ENCODE assay signal across 10 cellular contexts in genomic region chr18:51236225-51236624, GRCh38. TPM values are rescaled to one million over a fixed set of nuclear protein-coding genes. Genes with fewer than 3 reads are reported as not detected.
DNase-seq lines count a peak whose midpoint lies in the region; ATAC-seq, FAIRE-seq and TF ChIP-seq lines count a peak whose summit lies in the region.
"Had no signal": no experiment of that assay in that cellular context is flagged by ENCODE, and none has a peak within 500 bp of the region (broad histone marks: within the 10 kb centered on the region; RNA-seq: fewer than 3 reads in every experiment).

No MANE protein-coding gene starts in this region.

- no peak overlapping the region for H2AFZ ChIP-seq in PC-3 (ENCODE audit: low read length)

- H3F3A ChIP-seq in PC-3 (ENCODE audit: low read length, unreplicated experiment): no peaks in the 10 kb centered on the region

- H3K9ac ChIP-seq in PC-3 (ENCODE audit: low read length): no peak overlapping the region

- H3K4me3 ChIP-seq in PC-3 (ENCODE audit: low read length) (no peak overlapping the region), choroid plexus epithelial cell (ENCODE audit: low read depth, low read length) (no peak overlapping the region), retinal pigment epithelial cell (ENCODE audit: low read length) (no peak overlapping the region)

- ATAC-seq in PC-3 (no peak), HG02763 (IDR thresholded peaks at IDR 0.05; ENCODE audit: unreplicated experiment) (no peak)

- H3K27me3 ChIP-seq in PC-3 (ENCODE audit: low read length): no peaks in the 10 kb centered on the region

- H4K20me1 ChIP-seq in PC-3 (ENCODE audit: low read length): no peaks in the 10 kb centered on the region

- CTCF ChIA-PET in PC-3 (lab: Charles Lee): no interaction called here

- no peaks in the 10 kb centered on the region for H3K79me2 ChIP-seq in PC-3 (ENCODE audit: low read length)

- POLR2A ChIA-PET in PC-3 (lab: Charles Lee; ENCODE audit: unreplicated experiment): no interaction called here

- no peak overlapping the region for H3K27ac ChIP-seq in PC-3 (ENCODE audit: low read length)

- no peaks in the 10 kb centered on the region for H3K9me2 ChIP-seq in PC-3 (replicated peaks; ENCODE audit: low read length)

- no peak overlapping the region for H3K4me2 ChIP-seq in PC-3 (ENCODE audit: low read length)

- FAIRE-seq in GM12892 (lab: Jason Lieb, UNC): no peak
- FAIRE-seq: A204.1 had no signal

- BruUV-seq in PC-3 (replicated peaks; lab: Mats Ljungman, UMichigan): no TSS peak

- H3K36me3 ChIP-seq in PC-3 (ENCODE audit: low read depth, low read length): no peaks in the 10 kb centered on the region

- intact Hi-C loops in PC-3 (cut with micrococcal nuclease): no loop called here

- H3K4me1 ChIP-seq in PC-3 (ENCODE audit: insufficient read depth, low read length): no peaks in the 10 kb centered on the region

- no peak for TF ChIP-seq POLR2A in GM12892 (IDR thresholded peaks at IDR 0.05; ENCODE audit: low read depth, low read length)

- H3K9me3 ChIP-seq in PC-3 (ENCODE audit: low read length): no peaks in the 10 kb centered on the region

- TF ChIP-seq CTCF in PC-3 (conservative IDR thresholded peaks at IDR 0.05; ENCODE audit: low read depth, low read length) (no peak), choroid plexus epithelial cell (conservative IDR thresholded peaks at IDR 0.05; ENCODE audit: low read depth, low read length) (no peak), retinal pigment epithelial cell (conservative IDR thresholded peaks at IDR 0.05; ENCODE audit: low read depth, low read length) (no peak)

- DNase-seq in SIG-M5 treated with dmso at 0.1 percent for 504 hours (lab: John Stamatoyannopoulos, UW; ENCODE audit: unreplicated experiment) (peak; percentile 38), SIG-M5 (lab: John Stamatoyannopoulos, UW) (no peak), PC-3 (peak; percentile 22), choroid plexus epithelial cell (ENCODE audit: low read depth) (peak; percentile 86), retinal pigment epithelial cell (ENCODE audit: low read depth) (peak; percentile 80), GM12892 (ENCODE audit: insufficient read length) (no peak), NCI-H128 (lab: John Stamatoyannopoulos, UW; ENCODE audit: unreplicated experiment) (no peak)
- DNase-seq: activated naive CD4-positive, alpha-beta T cell had no signal

RNA-seq across cellular contexts. Expression of gene MEX3C, which starts 38.7 kb away (rescaled TPM):
- total RNA-seq in PC-3 (2014; rRNA removed): 13.2 and 15.8 TPM in 2 replicates
- 19.4 TPM for polyA plus RNA-seq in GM12892 (2012; ENCODE audit: missing spikeins)

Comparison
In these comparisons a context has a peak if more than half of its experiments do, and no peak if none do; other contexts are left out.
1. DNase-seq: peak in SIG-M5 treated with dmso at 0.1 percent for 504 hours (single experiment), PC-3 (single experiment), choroid plexus epithelial cell (single experiment) and retinal pigment epithelial cell (single experiment); none in SIG-M5 (single experiment), GM12892 (single experiment) and NCI-H128 (single experiment).